In genomic region chr2:184597996-184598312, GRCh38 we compare ENCODE assay signal across 8 cellular contexts. TPM values are rescaled to one million over a fixed set of nuclear protein-coding genes. Genes with fewer than 3 reads are reported as not detected.
DNase-seq lines count a peak whose midpoint lies in the region; ATAC-seq and TF ChIP-seq lines count a peak whose summit lies in the region.

No MANE protein-coding gene starts in this region.

- H3K4me1 ChIP-seq in BLaER1 treated with 17β-estradiol and CSF1 and Interleukin-3, amounts not matched to agents 10 nM and 100 nM: peaks cover 0 to 27% (median 9%) of the 10 kb centered on the region in 10 experiments; a peak in 10 of 20 replicates

- H3K4me3 ChIP-seq in BLaER1 treated with 17β-estradiol and CSF1 and Interleukin-3, amounts not matched to agents 10 nM and 100 nM: no peak overlapping the region
- peak overlapping the region; percentile 76 for H3K4me3 ChIP-seq in coronary artery

- peak overlapping the region in 6 of 11 experiments; percentile 71 to 82 (median 80); a peak in 8 of 22 replicates for H3K27ac ChIP-seq in BLaER1 treated with 17β-estradiol and CSF1 and Interleukin-3, amounts not matched to agents 10 nM and 100 nM
- no peak overlapping the region for H3K27ac ChIP-seq in coronary artery

- H3K36me3 Mint-ChIP-seq in neural crest cell (ENCODE audit: low read depth): no peaks in the 10 kb centered on the region

- H3K9ac ChIP-seq in BLaER1 treated with 17β-estradiol and CSF1 and Interleukin-3, amounts not matched to agents 10 nM and 100 nM: no peak overlapping the region

- peak; percentile 5 for ATAC-seq in HG03521 (IDR thresholded peaks at IDR 0.05; ENCODE audit: unreplicated experiment)

- H3K27ac Mint-ChIP-seq in neural crest cell (ENCODE audit: unreplicated experiment): no peak overlapping the region

- H4K20me1 ChIP-seq in BLaER1 treated with 17β-estradiol and CSF1 and Interleukin-3, amounts not matched to agents 10 nM and 100 nM: no peaks in the 10 kb centered on the region

- peak overlapping the region; percentile 94 for H3K4me3 Mint-ChIP-seq in neural crest cell

- DNase-seq in coronary artery (ENCODE audit: low spot score): no peak
- no peak for DNase-seq in neural crest cell (ENCODE audit: low read depth, low spot score)
- DNase-seq in NCI-H510A treated with DMSO at 0.1 percent for 48 hours (lab: John Stamatoyannopoulos, UW): no peak
- DNase-seq in UCSD-AML1 (lab: John Stamatoyannopoulos, UW; ENCODE audit: unreplicated experiment): no peak
- no peak for DNase-seq in kidney glomerular epithelial cell (lab: John Stamatoyannopoulos, UW)
- DNase-seq in ecto neural progenitor cell (ENCODE audit: low spot score): no peak

- no peaks in the 10 kb centered on the region for H3K9me3 Mint-ChIP-seq in neural crest cell

- peaks cover 64% of the 10 kb centered on the region for H3K27me3 Mint-ChIP-seq in neural crest cell (ENCODE audit: low read depth)

- H3K27me3 ChIP-seq in BLaER1 treated with 17β-estradiol and CSF1 and Interleukin-3, amounts not matched to agents 10 nM and 100 nM: no peaks in the 10 kb centered on the region

- peaks cover 9 to 24% (median 21%) of the 10 kb centered on the region in 11 experiments for H3K9me3 ChIP-seq in BLaER1 treated with 17β-estradiol and CSF1 and Interleukin-3, amounts not matched to agents 10 nM and 100 nM (replicated peaks in 1 of 11)

- no peaks in the 10 kb centered on the region for H3K36me3 ChIP-seq in BLaER1 treated with 17β-estradiol and CSF1 and Interleukin-3, amounts not matched to agents 10 nM and 100 nM

- no peak overlapping the region for H3K4me2 ChIP-seq in BLaER1 treated with 17β-estradiol and CSF1 and Interleukin-3, amounts not matched to agents 10 nM and 100 nM

- H3K4me1 Mint-ChIP-seq in neural crest cell: peaks cover 20% of the 10 kb centered on the region

- no peak for TF ChIP-seq CTCF in coronary artery (IDR thresholded peaks at IDR 0.05)
- TF ChIP-seq CTCF in neural crest cell (conservative IDR thresholded peaks at IDR 0.05): no peak

RNA-seq across cellular contexts. Expression of gene ZNF804A, which starts 0.4 kb away (rescaled TPM):
- 0.41 and 0.47 TPM in 2 replicates for total RNA-seq in neural crest cell

Comparison
In these comparisons a context has a peak if more than half of its experiments do, and no peak if none do; other contexts are left out.
1. H3K27ac ChIP-seq: peak in BLaER1 treated with 17β-estradiol and CSF1 and Interleukin-3, amounts not matched to agents 10 nM and 100 nM (6 of 11); none in coronary artery (0 of 2).